ENCODE assay signal across 18 cellular contexts in the genomic region with DNA sequence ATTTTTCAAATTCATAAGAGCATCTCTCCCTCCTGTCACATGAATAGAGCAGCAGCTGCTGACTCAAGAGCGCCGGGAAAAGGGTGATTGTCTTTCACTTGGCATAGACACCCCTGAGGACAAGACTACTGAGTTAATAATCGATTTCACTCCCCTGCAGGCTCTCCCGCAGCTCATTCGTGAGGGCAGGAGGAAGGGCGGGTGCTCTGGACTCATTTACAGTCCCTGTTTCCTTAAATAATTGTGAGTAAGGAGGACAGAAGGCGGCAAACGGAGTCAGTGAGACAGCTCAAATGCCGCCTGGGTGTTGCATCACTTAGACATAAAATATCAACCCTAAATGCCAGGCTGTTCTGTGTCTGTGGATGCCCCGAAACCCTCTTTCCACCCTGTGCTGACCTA. TPM values are rescaled to one million over a fixed set of nuclear protein-coding genes. Genes with fewer than 3 reads are reported as not detected.
A peak's percentile ranks its signal among the peaks of the same experiment; 100 is the strongest.
DNase-seq lines count a peak whose midpoint lies in the region; ATAC-seq and TF ChIP-seq lines count a peak whose summit lies in the region.
"Had no signal": no experiment of that assay in that cellular context is flagged by ENCODE, and none has a peak within 500 bp of the region (broad histone marks: within the 10 kb centered on the region; RNA-seq: fewer than 3 reads in every experiment).

No MANE protein-coding gene starts in this region.

- H3K4me1 Mint-ChIP-seq in Caco-2 (ENCODE audit: low read depth, unreplicated experiment) (peaks cover 22% of the 10 kb centered on the region), HFFc6 (ENCODE audit: low read depth) (peaks cover 4% of the 10 kb centered on the region; the same call in 1 of the 2 replicates)
- no peaks in the 10 kb centered on the region for H3K4me1 Mint-ChIP-seq in activated CD8-positive, alpha-beta T cell treated with anti-CD3 and anti-CD28 coated beads for 36 hours (ENCODE audit: low read depth)
- no peaks in the 10 kb centered on the region for H3K4me1 Mint-ChIP-seq in activated CD4-positive, alpha-beta memory T cell treated with anti-CD3 and anti-CD28 coated beads, Interleukin-2, amount 10 ng/mL, durations not matched to agents 7 days and 5 days
- H3K4me1 Mint-ChIP-seq: activated naive CD8-positive, alpha-beta T cell treated with anti-CD3 and anti-CD28 coated beads, Interleukin-2, amount 10 ng/mL, durations not matched to agents 7 days and 5 days; naive B cell had no signal

- peaks cover 17% of the 10 kb centered on the region for H3K9me3 Mint-ChIP-seq in Caco-2 (ENCODE audit: unreplicated experiment)
- no peaks in the 10 kb centered on the region for H3K9me3 Mint-ChIP-seq in activated CD8-positive, alpha-beta T cell treated with anti-CD3 and anti-CD28 coated beads for 36 hours
- no peaks in the 10 kb centered on the region for H3K9me3 Mint-ChIP-seq in HFFc6
- H3K9me3 Mint-ChIP-seq in activated CD4-positive, alpha-beta memory T cell treated with anti-CD3 and anti-CD28 coated beads, Interleukin-2, amount 10 ng/mL, durations not matched to agents 7 days and 5 days: no peaks in the 10 kb centered on the region
- H3K9me3 Mint-ChIP-seq: activated naive CD8-positive, alpha-beta T cell treated with anti-CD3 and anti-CD28 coated beads, Interleukin-2, amount 10 ng/mL, durations not matched to agents 7 days and 5 days; naive B cell had no signal

- no peaks in the 10 kb centered on the region for H3K9me3 ChIP-seq in Caco-2
- H3K9me3 ChIP-seq: BLaER1 treated with 17β-estradiol and CSF1 and Interleukin-3, amounts not matched to agents 10 nM and 100 nM had no signal

- peaks cover 39% of the 10 kb centered on the region for H3K4me1 ChIP-seq in Caco-2

- H3K36me3 ChIP-seq in Caco-2 (ENCODE audit: control insufficient read depth, insufficient read depth, low read length): no peaks in the 10 kb centered on the region
- H3K36me3 ChIP-seq: BLaER1 treated with 17β-estradiol and CSF1 and Interleukin-3, amounts not matched to agents 10 nM and 100 nM had no signal

- H3K27ac Mint-ChIP-seq in Caco-2 (ENCODE audit: unreplicated experiment) (no peak overlapping the region), HFFc6 (no peak overlapping the region)
- H3K27ac Mint-ChIP-seq in activated CD8-positive, alpha-beta T cell treated with anti-CD3 and anti-CD28 coated beads for 36 hours: no peak overlapping the region
- no peak overlapping the region for H3K27ac Mint-ChIP-seq in activated CD4-positive, alpha-beta memory T cell treated with anti-CD3 and anti-CD28 coated beads, Interleukin-2, amount 10 ng/mL, durations not matched to agents 7 days and 5 days
- H3K27ac Mint-ChIP-seq: activated naive CD8-positive, alpha-beta T cell treated with anti-CD3 and anti-CD28 coated beads, Interleukin-2, amount 10 ng/mL, durations not matched to agents 7 days and 5 days; naive B cell had no signal

- no peak overlapping the region for H3K4me3 ChIP-seq in Caco-2 (ENCODE audit: low read depth, low read length)
- H3K4me3 ChIP-seq: BLaER1 treated with 17β-estradiol and CSF1 and Interleukin-3, amounts not matched to agents 10 nM and 100 nM had no signal

- no peaks in the 10 kb centered on the region for H3K27me3 ChIP-seq in Caco-2 (replicated peaks; ENCODE audit: control insufficient read depth, insufficient read depth, low read length)
- H3K27me3 ChIP-seq: BLaER1 treated with 17β-estradiol and CSF1 and Interleukin-3, amounts not matched to agents 10 nM and 100 nM had no signal

- CTCF ChIA-PET in Caco-2 (lab: Charles Lee): no interaction called here
- CTCF ChIA-PET in activated CD8-positive, alpha-beta T cell treated with anti-CD3 and anti-CD28 coated beads for 36 hours (lab: Charles Lee): interaction anchor here (1.4 kb wide), 1 partner anchor 10 kb away, joined by 6 read pairs; no protein-coding TSS in a partner anchor
- CTCF ChIA-PET in activated CD4-positive, alpha-beta memory T cell treated with anti-CD3 and anti-CD28 coated beads, Interleukin-2, amount 10 ng/mL, durations not matched to agents 7 days and 5 days (lab: Charles Lee): no interaction called here

- no peaks in the 10 kb centered on the region for H3K36me3 Mint-ChIP-seq in Caco-2 (ENCODE audit: insufficient read depth, unreplicated experiment)
- H3K36me3 Mint-ChIP-seq in activated CD8-positive, alpha-beta T cell treated with anti-CD3 and anti-CD28 coated beads for 36 hours (ENCODE audit: low read depth): no peaks in the 10 kb centered on the region
- no peaks in the 10 kb centered on the region for H3K36me3 Mint-ChIP-seq in HFFc6 (ENCODE audit: low read depth)
- H3K36me3 Mint-ChIP-seq in activated CD4-positive, alpha-beta memory T cell treated with anti-CD3 and anti-CD28 coated beads, Interleukin-2, amount 10 ng/mL, durations not matched to agents 7 days and 5 days (ENCODE audit: low read depth): no peaks in the 10 kb centered on the region
- H3K36me3 Mint-ChIP-seq: activated naive CD8-positive, alpha-beta T cell treated with anti-CD3 and anti-CD28 coated beads, Interleukin-2, amount 10 ng/mL, durations not matched to agents 7 days and 5 days; naive B cell had no signal

- H3K27me3 Mint-ChIP-seq in Caco-2 (ENCODE audit: insufficient read depth, unreplicated experiment) (no peaks in the 10 kb centered on the region), HFFc6 (ENCODE audit: insufficient read depth) (peaks cover 8% of the 10 kb centered on the region)
- H3K27me3 Mint-ChIP-seq in activated CD8-positive, alpha-beta T cell treated with anti-CD3 and anti-CD28 coated beads for 36 hours: peaks cover 5% of the 10 kb centered on the region
- peaks cover 14% of the 10 kb centered on the region for H3K27me3 Mint-ChIP-seq in activated CD4-positive, alpha-beta memory T cell treated with anti-CD3 and anti-CD28 coated beads, Interleukin-2, amount 10 ng/mL, durations not matched to agents 7 days and 5 days

- no peak for ATAC-seq in activated CD8-positive, alpha-beta T cell treated with anti-CD3 and anti-CD28 coated beads for 36 hours
- ATAC-seq: left colon had no signal

- POLR2A ChIA-PET in Caco-2 (lab: Charles Lee): no interaction called here
- POLR2A ChIA-PET in activated CD8-positive, alpha-beta T cell treated with anti-CD3 and anti-CD28 coated beads for 36 hours (lab: Charles Lee): no interaction called here
- POLR2A ChIA-PET in activated CD4-positive, alpha-beta memory T cell treated with anti-CD3 and anti-CD28 coated beads, Interleukin-2, amount 10 ng/mL, durations not matched to agents 7 days and 5 days (lab: Charles Lee): no interaction called here

- TF ChIP-seq CTCF in Caco-2 (IDR thresholded peaks at IDR 0.05; ENCODE audit: insufficient read depth in 1 of 2, low read depth in 1 of 2, low read length in 1 of 2, severe bottlenecking in 1 of 2, unreplicated experiment in 1 of 2) (no peak), HFFc6 (IDR thresholded peaks at IDR 0.05) (no peak)
- no peak for TF ChIP-seq CTCF in activated CD8-positive, alpha-beta T cell treated with anti-CD3 and anti-CD28 coated beads for 36 hours (IDR thresholded peaks at IDR 0.05)

- DNase-seq in Caco-2: no peak
- peak; percentile 58 for DNase-seq in NCI-H1417 treated with DMSO at 0.1 percent for 48 hours (lab: John Stamatoyannopoulos, UW)
- DNase-seq in NOMO-1 treated with DMSO at 0.1 percent for 48 hours (lab: John Stamatoyannopoulos, UW; ENCODE audit: unreplicated experiment): peak; percentile 33
- DNase-seq in mucosa of gallbladder (ENCODE audit: low spot score): peak; percentile 38
- no peak for DNase-seq in activated CD8-positive, alpha-beta T cell treated with anti-CD3 and anti-CD28 coated beads for 36 hours
- no peak for DNase-seq in KG1 (lab: John Stamatoyannopoulos, UW)
- DNase-seq in HFFc6: no peak
- no peak for DNase-seq in activated CD4-positive, alpha-beta memory T cell treated with anti-CD3 and anti-CD28 coated beads, Interleukin-2, amount 10 ng/mL, durations not matched to agents 7 days and 5 days
- DNase-seq: activated CD4-positive, CD25-positive, alpha-beta regulatory T cell; activated naive CD8-positive, alpha-beta T cell treated with anti-CD3 and anti-CD28 coated beads, Interleukin-2, amount 10 ng/mL, durations not matched to agents 7 days and 5 days; activated T-cell treated with anti-CD3 and anti-CD28 coated beads, Interleukin-2, amount 50 U/mL, for 1 hour; central memory CD4-positive, alpha-beta T cell; Kasumi-1; left colon; naive B cell; retina; stimulated activated naive CD4-positive, alpha-beta T cell treated with Interleukin-2 at 50 U/mL for 16 hours had no signal

- intact Hi-C loops in Caco-2 (cut with micrococcal nuclease; ENCODE audit: unreplicated experiment): no loop called here
- intact Hi-C loops in activated CD8-positive, alpha-beta T cell treated with anti-CD3 and anti-CD28 coated beads for 36 hours (cut with micrococcal nuclease): no loop called here

- BruUV-seq in Caco-2 (replicated peaks; lab: Mats Ljungman, UMichigan): no TSS peak

- H3K4me3 Mint-ChIP-seq in Caco-2 (ENCODE audit: unreplicated experiment): peak overlapping the region; percentile 58
- H3K4me3 Mint-ChIP-seq in activated CD8-positive, alpha-beta T cell treated with anti-CD3 and anti-CD28 coated beads for 36 hours: no peak overlapping the region
- no peak overlapping the region for H3K4me3 Mint-ChIP-seq in HFFc6
- H3K4me3 Mint-ChIP-seq in activated CD4-positive, alpha-beta memory T cell treated with anti-CD3 and anti-CD28 coated beads, Interleukin-2, amount 10 ng/mL, durations not matched to agents 7 days and 5 days: no peak overlapping the region
- H3K4me3 Mint-ChIP-seq: activated naive CD8-positive, alpha-beta T cell treated with anti-CD3 and anti-CD28 coated beads, Interleukin-2, amount 10 ng/mL, durations not matched to agents 7 days and 5 days; naive B cell had no signal

RNA-seq across cellular contexts. Expression of a gene that starts 21.5 kb away (rescaled TPM):
- total RNA-seq in Caco-2 (2022) (not detected in 2 replicates), mucosa of gallbladder (0.78 TPM)
- total RNA-seq in activated CD8-positive, alpha-beta T cell treated with anti-CD3 and anti-CD28 coated beads for 36 hours: not detected
- under 1 TPM in 1 of 6 experiments, not detected in 5; 0.26 TPM for total RNA-seq in HFFc6 (2021; fragmentation: NEBNext Ultra II Directional; extraction: Animal tissue kit (Norgen Biotek cat#: 25700))
- not detected for total RNA-seq in activated CD4-positive, alpha-beta memory T cell treated with anti-CD3 and anti-CD28 coated beads, Interleukin-2, amount 10 ng/mL, durations not matched to agents 7 days and 5 days
- total RNA-seq: activated naive CD8-positive, alpha-beta T cell treated with anti-CD3 and anti-CD28 coated beads, Interleukin-2, amount 10 ng/mL, durations not matched to agents 7 days and 5 days had no signal

RNA-seq across cellular contexts. Expression of a gene that starts 21.6 kb away (rescaled TPM):
- total RNA-seq in Caco-2 (2022): 27.0 and 30.6 TPM in 2 replicates
- total RNA-seq in mucosa of gallbladder: 24.9 TPM
- total RNA-seq in activated CD8-positive, alpha-beta T cell treated with anti-CD3 and anti-CD28 coated beads for 36 hours: 10 to 100 TPM; 21.1 to 23.3 TPM
- 10 to 100 TPM; 17.5 to 24.0 (median 19.3) TPM for total RNA-seq in HFFc6 (2021; fragmentation: NEBNext Ultra II Directional; extraction: Animal tissue kit (Norgen Biotek cat#: 25700))
- 10 to 100 TPM; 20.4 to 21.8 TPM for total RNA-seq in activated CD4-positive, alpha-beta memory T cell treated with anti-CD3 and anti-CD28 coated beads, Interleukin-2, amount 10 ng/mL, durations not matched to agents 7 days and 5 days

RNA-seq across cellular contexts. Expression of a gene that starts 56.7 kb away (rescaled TPM):
- total RNA-seq in Caco-2 (2022) (77.5 and 81.5 TPM in 2 replicates), mucosa of gallbladder (54.3 TPM)
- total RNA-seq in activated CD8-positive, alpha-beta T cell treated with anti-CD3 and anti-CD28 coated beads for 36 hours: 100 to 1,000 TPM in 1 of 2 experiments, 10 to 100 TPM in 1; 99.8 to 100 TPM
- total RNA-seq in HFFc6 (2021; fragmentation: NEBNext Ultra II Directional; extraction: Animal tissue kit (Norgen Biotek cat#: 25700)): 100 to 1,000 TPM in 1 of 6 experiments, 10 to 100 TPM in 5; 87.3 to 108 (median 93.2) TPM
- total RNA-seq in activated CD4-positive, alpha-beta memory T cell treated with anti-CD3 and anti-CD28 coated beads, Interleukin-2, amount 10 ng/mL, durations not matched to agents 7 days and 5 days: 10 to 100 TPM; 53.3 to 53.7 TPM

Comparison
In these comparisons a context has a peak if more than half of its experiments do, and no peak if none do; other contexts are left out.
1. DNase-seq: peak in NCI-H1417 treated with DMSO at 0.1 percent for 48 hours (single experiment), NOMO-1 treated with DMSO at 0.1 percent for 48 hours (single experiment) and mucosa of gallbladder (single experiment); none in Caco-2 (0 of 2), activated CD8-positive, alpha-beta T cell treated with anti-CD3 and anti-CD28 coated beads for 36 hours (single experiment), KG1 (single experiment), HFFc6 (single experiment) and activated CD4-positive, alpha-beta memory T cell treated with anti-CD3 and anti-CD28 coated beads, Interleukin-2, amount 10 ng/mL, durations not matched to agents 7 days and 5 days (single experiment).